ENCODE assay signal across 15 cellular contexts in the genomic region with DNA sequence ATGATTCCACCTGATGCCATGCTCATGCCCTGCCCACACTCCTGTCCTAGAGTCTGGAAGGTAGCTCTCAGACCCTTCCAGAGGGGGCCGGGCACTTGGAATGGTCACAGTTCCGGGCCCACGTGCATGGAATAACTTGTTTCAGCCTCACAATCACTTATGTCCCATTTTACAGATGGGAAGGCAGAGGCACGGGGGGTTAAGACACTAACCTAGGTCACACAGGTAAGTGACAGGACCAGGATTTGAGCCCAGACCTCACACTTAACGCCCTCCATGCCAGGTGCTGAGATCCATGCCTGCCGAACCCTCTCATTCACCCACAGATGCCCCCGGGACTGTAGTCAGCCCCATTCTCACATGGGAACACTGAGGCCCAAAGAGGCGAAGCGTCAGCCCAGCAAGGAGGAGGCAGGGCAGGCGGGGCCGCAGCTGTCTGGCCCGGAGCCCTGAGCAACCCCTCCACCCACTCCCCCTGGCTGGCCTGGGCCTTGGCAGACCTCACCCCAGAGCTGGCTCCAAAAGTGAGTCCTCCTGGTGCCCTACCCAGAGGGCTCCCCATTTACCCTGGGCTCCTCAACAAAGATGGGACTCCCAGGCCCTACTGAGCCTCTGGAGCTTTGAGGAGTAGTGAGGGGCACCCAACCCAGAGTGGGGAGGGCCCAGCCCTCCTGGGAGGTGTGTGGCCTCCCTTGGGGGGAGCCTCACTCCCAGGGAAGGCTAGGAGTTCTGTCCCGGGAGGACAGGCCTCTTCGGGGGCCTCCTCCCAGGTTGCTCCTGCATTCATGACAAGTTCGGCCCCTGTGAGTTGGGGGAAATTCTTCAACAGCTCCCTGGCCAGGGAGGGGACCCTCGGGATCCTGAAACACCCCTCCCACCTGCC. TPM values are rescaled to one million over a fixed set of nuclear protein-coding genes. Genes with fewer than 3 reads are reported as not detected.
DNase-seq lines count a peak whose midpoint lies in the region; FAIRE-seq and TF ChIP-seq lines count a peak whose summit lies in the region.
"Had no signal": no experiment of that assay in that cellular context is flagged by ENCODE, and none has a peak within 500 bp of the region (broad histone marks: within the 10 kb centered on the region; RNA-seq: fewer than 3 reads in every experiment).

No MANE protein-coding gene starts in this region.

- no peak for FAIRE-seq in small intestine (lab: Jason Lieb, UNC)

- 69 to 84% (median 75%) methylated on average over 15 to 16 of the region's 16 CpGs for WGBS in small intestine, 3 donors

- DNase-seq in HL-60 (ENCODE audit: low read depth in 1 of 2, low spot score in 1 of 2) = no peak
- no peak for DNase-seq in small intestine
- no peak for DNase-seq in medulla oblongata (ENCODE audit: extremely low spot score)
- no peak for DNase-seq in glomerular visceral epithelial cell (ENCODE audit: extremely low spot score)
- no peak for DNase-seq in retina
- DNase-seq: activated CD4-positive, alpha-beta memory T cell treated with anti-CD3 and anti-CD28 coated beads for 36 hours; activated T-cell treated with anti-CD3 and anti-CD28 coated beads, Interleukin-2, amount 50 U/mL, for 4 hours; brain microvascular endothelial cell; foreskin melanocyte; left cardiac atrium; NCI-H82; stimulated activated CD4-positive, alpha-beta T cell treated with anti-CD3 and anti-CD28 coated beads, Interleukin-2, amount 100 ng/mL, for 48 hours; T-cell had no signal

- H3K27ac ChIP-seq in HL-60 (replicated peaks) (peak overlapping the region; percentile 95), duodenal mucosa (ENCODE audit: low read depth, low read length) (peak overlapping the region; percentile 78), small intestine (ENCODE audit: low read depth in 1 of 2, low read length in 1 of 2) (peak overlapping the region; percentile 97)
- H3K27ac ChIP-seq: brain microvascular endothelial cell had no signal

- no peak for TF ChIP-seq CTCF in HL-60 (IDR thresholded peaks at IDR 0.05; ENCODE audit: insufficient read depth, low read length)

- peak overlapping the region in 1 of 2 donors; percentile 8 for H3K9ac ChIP-seq in duodenal mucosa (ENCODE audit: low read depth in 1 of 2, low read length in 2 of 2)

- peaks cover 50 to 65% of the 10 kb centered on the region in 2 donors for H3K4me1 ChIP-seq in duodenal mucosa (ENCODE audit: control insufficient read depth in 1 of 2, insufficient read depth in 2 of 2, low read length in 2 of 2)
- H3K4me1 ChIP-seq in small intestine (ENCODE audit: control insufficient read depth in 2 of 2, insufficient read depth in 1 of 2, low read depth in 1 of 2, low read length in 1 of 2) = peaks cover 0 to 2% of the 10 kb centered on the region in 2 donors

- H3K36me3 ChIP-seq in duodenal mucosa (ENCODE audit: control insufficient read depth in 1 of 2, insufficient read depth in 2 of 2, low read length in 2 of 2) = no peaks in the 10 kb centered on the region
- no peaks in the 10 kb centered on the region for H3K36me3 ChIP-seq in small intestine (ENCODE audit: control insufficient read depth in 2 of 2, insufficient read depth in 2 of 2, low read length in 2 of 2)
- H3K36me3 ChIP-seq: brain microvascular endothelial cell had no signal

- H3K9me3 ChIP-seq in duodenal mucosa (ENCODE audit: control insufficient read depth in 1 of 2, low read length in 2 of 2) (no peaks in the 10 kb centered on the region), small intestine (ENCODE audit: control insufficient read depth, low read depth) (no peaks in the 10 kb centered on the region)
- H3K9me3 ChIP-seq: Caco-2 had no signal

- H3K27me3 ChIP-seq in HL-60 (ENCODE audit: insufficient read depth, poor library complexity, severe bottlenecking) (no peaks in the 10 kb centered on the region), duodenal mucosa (ENCODE audit: control insufficient read depth in 1 of 2, insufficient read depth in 2 of 2, low read length in 2 of 2) (no peaks in the 10 kb centered on the region), small intestine (ENCODE audit: control insufficient read depth in 2 of 2, insufficient read depth in 2 of 2, low read length in 2 of 2) (no peaks in the 10 kb centered on the region)
- H3K27me3 ChIP-seq: brain microvascular endothelial cell had no signal

- no peak overlapping the region for H3K4me3 ChIP-seq in HL-60 (replicated peaks; ENCODE audit: insufficient read depth, low read length)
- no peak overlapping the region for H3K4me3 ChIP-seq in duodenal mucosa (ENCODE audit: low read depth in 1 of 2, low read length in 2 of 2)
- no peak overlapping the region for H3K4me3 ChIP-seq in small intestine (ENCODE audit: low read depth in 1 of 2, low read length in 2 of 2)

RNA-seq across cellular contexts. Expression of a gene that starts 2.4 kb away (rescaled TPM):
- polyA plus RNA-seq in small intestine = 10 to 100 TPM; 14.4 to 25.1 (median 18.1) TPM

RNA-seq across cellular contexts. Expression of a gene that starts 3.8 kb away (rescaled TPM):
- polyA plus RNA-seq in small intestine = 10 to 100 TPM; 37.9 to 82.1 (median 45.0) TPM

RNA-seq across cellular contexts. Expression of a gene that starts 22.7 kb away (rescaled TPM):
- 100 to 1,000 TPM; 203 to 290 (median 204) TPM for polyA plus RNA-seq in small intestine

RNA-seq across cellular contexts. Expression of a gene that starts 31.1 kb away (rescaled TPM):
- 100 to 1,000 TPM; 205 to 437 (median 365) TPM for polyA plus RNA-seq in small intestine
